ENCODE assay signal across 11 cellular contexts in the genomic region with DNA sequence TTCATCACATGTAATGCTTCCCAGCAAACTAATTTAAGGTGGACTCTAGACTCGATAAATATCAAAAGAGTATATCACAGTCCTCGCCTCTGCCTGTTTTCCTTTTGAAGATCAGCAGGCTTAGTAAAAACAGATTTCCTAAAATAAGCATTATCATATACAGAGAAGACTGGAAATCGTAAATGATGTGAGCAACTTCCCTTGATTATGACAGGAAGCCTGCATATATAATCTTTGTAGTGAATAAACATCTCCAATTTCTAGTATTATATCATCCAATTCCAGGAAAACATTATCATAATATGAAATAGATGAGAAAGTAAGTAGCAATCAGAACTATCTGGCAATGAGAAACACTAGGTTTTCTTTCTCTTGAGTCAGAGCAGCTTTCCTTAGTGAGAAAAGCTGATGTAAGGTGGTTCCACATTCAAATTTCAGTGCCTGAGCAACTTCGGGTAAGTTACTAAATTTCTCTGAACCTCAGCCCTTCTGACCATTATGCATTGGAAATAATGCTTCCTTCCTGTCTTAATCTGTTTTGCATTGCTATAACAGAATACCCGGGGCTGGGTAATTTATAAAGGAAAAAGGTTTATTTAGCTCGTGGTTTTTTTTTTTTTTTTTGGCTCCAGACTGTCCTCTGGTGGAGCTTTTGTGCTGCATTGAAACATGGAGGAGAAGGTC. TPM values are rescaled to one million over a fixed set of nuclear protein-coding genes. Genes with fewer than 3 reads are reported as not detected.
DNase-seq lines count a peak whose midpoint lies in the region; ATAC-seq, FAIRE-seq and TF ChIP-seq lines count a peak whose summit lies in the region.
"Had no signal": no experiment of that assay in that cellular context is flagged by ENCODE, and none has a peak within 500 bp of the region (broad histone marks: within the 10 kb centered on the region; RNA-seq: fewer than 3 reads in every experiment).

No MANE protein-coding gene starts in this region.

- no peaks in the 10 kb centered on the region for H3K36me3 ChIP-seq in mesendoderm (ENCODE audit: control insufficient read depth, insufficient read depth, low read length)

- DNase-seq in D721Med (ENCODE audit: insufficient read length, low spot score) = no peak
- DNase-seq in HEK293T (ENCODE audit: extremely low spot score) = no peak
- DNase-seq in activated naive CD8-positive, alpha-beta T cell treated with anti-CD3 and anti-CD28 coated beads for 36 hours = no peak
- DNase-seq in mesendoderm = peak; percentile 45
- no peak for DNase-seq in NK-92 (lab: John Stamatoyannopoulos, UW; ENCODE audit: unreplicated experiment)
- no peak for DNase-seq in pons (ENCODE audit: low spot score)
- no peak for DNase-seq in frontal cortex (ENCODE audit: low spot score in 2 of 2)
- DNase-seq: activated CD4-positive, CD25-positive, alpha-beta regulatory T cell had no signal

- H3K4me3 ChIP-seq in mesendoderm (ENCODE audit: low read length) = no peak overlapping the region
- H3K4me3 ChIP-seq: smooth muscle cell had no signal

- H2BK120ac ChIP-seq in mesendoderm (ENCODE audit: low read depth, low read length) = peak overlapping the region; percentile 10

- H3K27ac ChIP-seq in mesendoderm (ENCODE audit: low read depth, low read length) = no peak overlapping the region

- no peak overlapping the region for H3K4me3 Mint-ChIP-seq in activated naive CD8-positive, alpha-beta T cell treated with anti-CD3 and anti-CD28 coated beads for 36 hours

- peaks cover 8% of the 10 kb centered on the region for H3K4me1 Mint-ChIP-seq in activated naive CD8-positive, alpha-beta T cell treated with anti-CD3 and anti-CD28 coated beads for 36 hours

- POLR2A ChIA-PET in HEK293T (lab: Yijun Ruan, JAX) = interaction anchor here (0.6 kb wide), 1 partner anchor 12 kb away, joined by 4 read pairs; the partner anchor contains the start of gene POU2F1

- no peak overlapping the region for H3K4me2 ChIP-seq in mesendoderm (ENCODE audit: low read length)
- H3K4me2 ChIP-seq: smooth muscle cell had no signal

- no peak overlapping the region for H3K23ac ChIP-seq in mesendoderm (ENCODE audit: low read length)

- no peaks in the 10 kb centered on the region for H3K27me3 ChIP-seq in mesendoderm (ENCODE audit: insufficient read depth, low read length, poor library complexity)

- H3K4ac ChIP-seq in mesendoderm (ENCODE audit: low read depth, low read length) = no peak overlapping the region

- CTCF ChIA-PET in HEK293T (lab: Yijun Ruan, JAX) = interaction anchor here (0.6 to 0.9 kb wide), 8 partner anchors 12 to 1199 kb away, joined by 3 to 4 read pairs (median 3); partner anchors contain the start of gene POU2F1

- no peak overlapping the region for H3K56ac ChIP-seq in mesendoderm (ENCODE audit: low read length)

- no peak overlapping the region for H3K9ac ChIP-seq in mesendoderm (ENCODE audit: low read length)

- no peak overlapping the region for H4K8ac ChIP-seq in mesendoderm (ENCODE audit: low read depth, low read length)

- no peaks in the 10 kb centered on the region for H3K79me1 ChIP-seq in mesendoderm (ENCODE audit: low read length)

- H3K79me2 ChIP-seq in mesendoderm (ENCODE audit: control insufficient read depth, insufficient read depth, low read length) = no peaks in the 10 kb centered on the region

- WGBS in mesendoderm (ENCODE audit: extremely low coverage, insufficient coverage, low lambda C conversion rate) = no CpG with 5 or more reads among the region's 6 CpGs

- H3K36me3 Mint-ChIP-seq in activated naive CD8-positive, alpha-beta T cell treated with anti-CD3 and anti-CD28 coated beads for 36 hours = peaks cover 11% of the 10 kb centered on the region

- H2BK5ac ChIP-seq in mesendoderm (ENCODE audit: low read length) = no peak overlapping the region

- peak; percentile 80 for FAIRE-seq in D721Med (lab: Jason Lieb, UNC)
- no peak for FAIRE-seq in frontal cortex (lab: Jason Lieb, UNC)
- FAIRE-seq: RCC 7860 had no signal

- no peak overlapping the region for H2AK5ac ChIP-seq in mesendoderm (ENCODE audit: low read length)

- no peak overlapping the region for H2BK15ac ChIP-seq in mesendoderm (replicated peaks; ENCODE audit: low read depth)

- H3K27ac Mint-ChIP-seq in activated naive CD8-positive, alpha-beta T cell treated with anti-CD3 and anti-CD28 coated beads for 36 hours = peak overlapping the region; percentile 83

- H3K18ac ChIP-seq in mesendoderm (ENCODE audit: low read length) = no peak overlapping the region

- H4K5ac ChIP-seq in mesendoderm (ENCODE audit: low read length) = no peak overlapping the region

- H3K27me3 Mint-ChIP-seq in activated naive CD8-positive, alpha-beta T cell treated with anti-CD3 and anti-CD28 coated beads for 36 hours = no peaks in the 10 kb centered on the region

- no peak for ATAC-seq in GM18858 (IDR thresholded peaks at IDR 0.05; ENCODE audit: unreplicated experiment)

- H3K9me3 Mint-ChIP-seq in activated naive CD8-positive, alpha-beta T cell treated with anti-CD3 and anti-CD28 coated beads for 36 hours = peaks cover 13% of the 10 kb centered on the region

- no peak for TF ChIP-seq CTCF in D721Med (IDR thresholded peaks at IDR 0.05; ENCODE audit: insufficient read depth, missing control alignments)

- H3K4me1 ChIP-seq in mesendoderm (ENCODE audit: control insufficient read depth, low read depth, low read length) = no peaks in the 10 kb centered on the region

TF ChIP-seq in HEK293T, 16 proteins besides CTCF, POLR2A, EP300 and RAD21:
- no peak for TF ChIP-seq FOXA1 (IDR thresholded peaks at IDR 0.05)
- TF ChIP-seq ZNF384 (IDR thresholded peaks at IDR 0.05) = peak; percentile 89

RNA-seq across cellular contexts. Expression of gene POU2F1, which starts 12.6 kb away (rescaled TPM):
- total RNA-seq in activated naive CD8-positive, alpha-beta T cell treated with anti-CD3 and anti-CD28 coated beads for 36 hours = 10 to 100 TPM; 13.5 to 17.3 TPM
- polyA plus RNA-seq in mesendoderm (2013, experiment 1 of 2) = 22.0 TPM
- polyA plus RNA-seq in mesendoderm (2013, experiment 2 of 2) = 19.4 TPM
- 19.2 TPM for total RNA-seq in frontal cortex
